1 cellular context compared by ENCODE assay signal in the genomic region with DNA sequence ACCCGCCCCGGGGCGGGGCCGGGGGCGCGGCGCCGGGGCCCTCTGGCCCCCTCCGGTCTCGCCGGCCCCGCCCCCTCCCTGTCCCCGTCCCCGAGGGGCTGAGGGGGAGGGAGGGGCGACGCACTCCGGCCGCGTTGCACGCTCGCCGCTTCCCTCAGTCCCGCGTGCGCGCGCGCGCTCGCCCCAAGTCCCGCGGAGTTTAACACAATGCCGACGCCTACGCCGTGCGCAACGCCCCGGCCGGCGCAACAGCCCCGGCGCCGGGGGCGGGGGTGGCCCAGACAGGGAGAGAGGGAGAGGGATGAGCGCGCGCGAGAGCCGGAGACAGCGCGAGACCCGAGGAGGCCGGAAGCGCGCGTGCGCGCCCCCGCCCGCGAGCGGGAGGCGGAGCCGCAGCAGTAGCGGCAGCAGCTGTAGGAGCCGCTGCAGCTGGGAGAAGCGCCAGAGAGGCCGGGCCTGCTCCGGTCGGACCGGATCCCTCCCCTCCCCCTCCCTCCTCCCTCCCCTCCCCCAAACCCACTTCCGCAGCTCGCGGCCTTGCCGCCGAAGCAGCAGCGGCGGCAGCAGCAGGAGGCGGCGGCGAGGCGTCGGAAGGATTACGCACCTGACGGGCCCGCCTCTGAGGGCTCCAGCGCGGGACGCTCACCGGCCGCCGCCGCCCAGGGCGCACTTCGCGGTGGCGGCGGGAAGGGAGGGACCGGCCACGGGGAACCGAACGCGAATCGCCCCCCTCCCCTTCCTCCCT.
TF ChIP-seq lines count a peak whose summit lies in the region.

No MANE protein-coding gene starts in this region.

TF ChIP-seq in K562, 482 proteins besides CTCF, POLR2A, EP300 and RAD21 (continued from another document and continues in another):
- TF ChIP-seq, protein P1, sequence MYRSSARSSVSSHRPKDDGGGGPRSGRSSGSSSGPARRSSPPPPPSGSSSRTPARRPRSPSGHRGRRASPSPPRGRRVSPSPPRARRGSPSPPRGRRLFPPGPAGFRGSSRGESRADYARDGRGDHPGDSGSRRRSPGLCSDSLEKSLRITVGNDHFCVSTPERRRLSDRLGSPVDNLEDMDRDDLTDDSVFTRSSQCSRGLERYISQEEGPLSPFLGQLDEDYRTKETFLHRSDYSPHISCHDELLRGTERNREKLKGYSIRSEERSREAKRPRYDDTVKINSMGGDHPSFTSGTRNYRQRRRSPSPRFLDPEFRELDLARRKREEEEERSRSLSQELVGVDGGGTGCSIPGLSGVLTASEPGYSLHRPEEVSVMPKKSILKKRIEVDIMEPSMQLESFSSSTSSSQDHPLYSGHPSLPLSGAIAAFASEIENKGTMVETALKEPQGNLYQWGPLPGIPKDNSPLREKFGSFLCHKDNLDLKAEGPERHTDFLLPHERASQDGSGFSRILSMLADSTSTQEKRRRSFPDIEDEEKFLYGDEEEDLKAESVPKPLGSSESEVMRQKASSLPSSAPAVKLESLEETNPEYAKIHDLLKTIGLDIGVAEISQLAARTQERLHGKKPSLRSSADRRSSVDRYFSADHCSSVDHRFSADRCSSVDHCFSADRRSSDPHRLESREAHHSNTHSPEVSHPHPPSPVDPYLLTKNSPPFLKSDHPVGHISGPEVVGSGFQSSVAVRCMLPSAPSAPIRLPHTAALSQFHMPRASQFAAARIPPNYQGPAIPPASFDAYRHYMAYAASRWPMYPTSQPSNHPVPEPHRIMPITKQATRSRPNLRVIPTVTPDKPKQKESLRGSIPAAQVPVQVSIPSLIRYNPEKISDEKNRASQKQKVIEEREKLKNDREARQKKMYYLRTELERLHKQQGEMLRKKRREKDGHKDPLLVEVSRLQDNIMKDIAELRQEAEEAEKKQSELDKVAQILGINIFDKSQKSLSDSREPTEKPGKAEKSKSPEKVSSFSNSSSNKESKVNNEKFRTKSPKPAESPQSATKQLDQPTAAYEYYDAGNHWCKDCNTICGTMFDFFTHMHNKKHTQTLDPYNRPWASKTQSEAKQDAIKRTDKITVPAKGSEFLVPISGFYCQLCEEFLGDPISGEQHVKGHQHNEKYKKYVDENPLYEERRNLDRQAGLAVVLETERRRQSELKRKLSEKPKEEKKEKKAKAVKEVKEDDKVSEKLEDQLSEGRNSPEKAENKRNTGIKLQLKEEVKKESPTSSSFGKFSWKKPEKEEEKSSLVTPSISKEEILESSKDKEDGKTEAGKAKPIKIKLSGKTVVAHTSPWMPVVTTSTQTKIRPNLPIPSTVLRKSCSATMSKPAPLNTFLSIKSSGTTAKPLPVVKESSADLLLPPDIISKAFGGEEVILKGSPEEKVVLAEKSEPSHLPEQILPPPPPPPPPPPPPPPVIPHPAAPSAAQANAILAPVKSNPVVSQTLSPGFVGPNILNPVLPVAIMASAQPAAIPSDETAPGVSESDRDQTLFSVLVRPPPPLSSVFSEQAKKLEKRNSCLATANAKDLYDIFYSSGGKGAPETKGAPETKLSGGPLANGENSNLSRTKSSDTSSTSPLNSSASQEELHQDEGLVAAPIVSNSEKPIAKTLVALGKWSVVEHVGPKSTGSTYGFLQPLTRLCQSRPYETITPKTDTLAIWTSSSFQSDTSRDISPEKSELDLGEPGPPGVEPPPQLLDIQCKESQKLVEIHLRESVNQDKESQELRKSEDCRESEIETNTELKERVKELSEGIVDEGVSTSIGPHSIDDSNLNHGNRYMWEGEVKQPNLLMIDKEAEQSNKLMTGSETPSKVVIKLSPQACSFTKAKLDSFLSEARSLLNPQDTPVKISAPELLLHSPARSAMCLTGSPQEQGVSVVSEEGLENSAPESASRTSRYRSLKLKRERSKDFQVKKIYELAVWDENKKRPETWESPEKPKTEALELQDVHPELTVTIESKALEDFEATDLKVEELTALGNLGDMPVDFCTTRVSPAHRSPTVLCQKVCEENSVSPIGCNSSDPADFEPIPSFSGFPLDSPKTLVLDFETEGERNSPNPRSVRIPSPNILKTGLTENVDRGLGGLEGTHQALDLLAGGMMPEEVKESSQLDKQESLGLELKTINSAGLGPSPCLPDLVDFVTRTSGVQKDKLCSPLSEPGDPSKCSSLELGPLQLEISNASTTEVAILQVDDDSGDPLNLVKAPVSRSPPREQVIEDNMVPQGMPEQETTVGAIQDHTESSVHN (IDR thresholded peaks at IDR 0.05; ENCODE audit: borderline replicate concordance in 1 of 2, low read depth in 1 of 2) = no peak
- TF ChIP-seq MCM3 (IDR thresholded peaks at IDR 0.05) = no peak
- TF ChIP-seq RBM22 (IDR thresholded peaks at IDR 0.05; ENCODE audit: low read depth, low read length, poor library complexity, severe bottlenecking) = peak; percentile 8
- TF ChIP-seq, protein P2, sequence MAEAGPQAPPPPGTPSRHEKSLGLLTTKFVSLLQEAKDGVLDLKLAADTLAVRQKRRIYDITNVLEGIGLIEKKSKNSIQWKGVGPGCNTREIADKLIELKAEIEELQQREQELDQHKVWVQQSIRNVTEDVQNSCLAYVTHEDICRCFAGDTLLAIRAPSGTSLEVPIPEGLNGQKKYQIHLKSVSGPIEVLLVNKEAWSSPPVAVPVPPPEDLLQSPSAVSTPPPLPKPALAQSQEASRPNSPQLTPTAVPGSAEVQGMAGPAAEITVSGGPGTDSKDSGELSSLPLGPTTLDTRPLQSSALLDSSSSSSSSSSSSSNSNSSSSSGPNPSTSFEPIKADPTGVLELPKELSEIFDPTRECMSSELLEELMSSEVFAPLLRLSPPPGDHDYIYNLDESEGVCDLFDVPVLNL (CRISPR knock-in tag; IDR thresholded peaks at IDR 0.05; ENCODE audit: low read depth) = peak; percentile 49; the same call in 1 of the 2 replicates
- TF ChIP-seq SMARCA4 (IDR thresholded peaks at IDR 0.05) = no peak
- TF ChIP-seq ZNF785 (CRISPR knock-in tag; IDR thresholded peaks at IDR 0.05) = no peak
- TF ChIP-seq ZNF133 (CRISPR knock-in tag; IDR thresholded peaks at IDR 0.05) = no peak
- peak; percentile 83; the same call in 1 of the 2 replicates for TF ChIP-seq ELF2 (CRISPR knock-in tag; IDR thresholded peaks at IDR 0.05)
- peak; percentile 34; the same call in 1 of the 2 replicates for TF ChIP-seq L3MBTL2 (IDR thresholded peaks at IDR 0.05)
- TF ChIP-seq KLF6 (CRISPR knock-in tag; IDR thresholded peaks at IDR 0.05; ENCODE audit: borderline replicate concordance) = no peak
- TF ChIP-seq HNRNPLL (IDR thresholded peaks at IDR 0.05; ENCODE audit: low read depth, low read length, poor library complexity, severe bottlenecking) = peak; percentile 87
- TF ChIP-seq BRD9 (IDR thresholded peaks at IDR 0.05; ENCODE audit: low read depth, partially characterized antibody) = no peak
- 0 out of 2 replicates have a peak, but pooled peaks have one; percentile 5 for TF ChIP-seq OTX1 (CRISPR knock-in tag; IDR thresholded peaks at IDR 0.05)
- no peak for TF ChIP-seq ZNF696 (CRISPR knock-in tag; conservative IDR thresholded peaks at IDR 0.05)
- peak; percentile 36; the same call in 1 of the 2 replicates for TF ChIP-seq MAFF (IDR thresholded peaks at IDR 0.05; ENCODE audit: low read length)
- TF ChIP-seq ZNF184 (CRISPR knock-in tag; IDR thresholded peaks at IDR 0.05) = no peak
- peak; percentile 100 for TF ChIP-seq CTBP1 (IDR thresholded peaks at IDR 0.05; ENCODE audit: borderline replicate concordance)
- TF ChIP-seq ZNF316 (IDR thresholded peaks at IDR 0.05) = no peak
- TF ChIP-seq SMARCB1 (IDR thresholded peaks at IDR 0.05; ENCODE audit: insufficient read length, low read depth) = no peak
- no peak for TF ChIP-seq ZNF41 (CRISPR knock-in tag; conservative IDR thresholded peaks at IDR 0.05)
- no peak; the same call in 1 of the 2 replicates for TF ChIP-seq FOSL1 (tag; conservative IDR thresholded peaks at IDR 0.05)
- no peak for TF ChIP-seq U2AF2 (optimal IDR thresholded peaks at IDR 0.05; ENCODE audit: low read depth, low read length)
- no peak for TF ChIP-seq ZNF699 (CRISPR knock-in tag; IDR thresholded peaks at IDR 0.05; ENCODE audit: insufficient replicate concordance)
- peak in 1 of 2 experiments; percentile 14; a peak in 1 of 4 replicates for TF ChIP-seq SRF (CRISPR knock-in tag; IDR thresholded peaks at IDR 0.05)
- no peak for TF ChIP-seq ZFP1 (CRISPR knock-in tag; IDR thresholded peaks at IDR 0.05)
- no peak for TF ChIP-seq ZNF146 (CRISPR knock-in tag; IDR thresholded peaks at IDR 0.05; ENCODE audit: unreplicated experiment)
- no peak for TF ChIP-seq CBFA2T2 (conservative IDR thresholded peaks at IDR 0.05)
- TF ChIP-seq SAFB2 (IDR thresholded peaks at IDR 0.05; ENCODE audit: borderline replicate concordance, low read depth, low read length, severe bottlenecking) = no peak
- TF ChIP-seq BRF1 (IDR thresholded peaks at IDR 0.05; ENCODE audit: borderline replicate concordance, extremely low read depth, insufficient read length) = no peak
- TF ChIP-seq, protein P3, sequence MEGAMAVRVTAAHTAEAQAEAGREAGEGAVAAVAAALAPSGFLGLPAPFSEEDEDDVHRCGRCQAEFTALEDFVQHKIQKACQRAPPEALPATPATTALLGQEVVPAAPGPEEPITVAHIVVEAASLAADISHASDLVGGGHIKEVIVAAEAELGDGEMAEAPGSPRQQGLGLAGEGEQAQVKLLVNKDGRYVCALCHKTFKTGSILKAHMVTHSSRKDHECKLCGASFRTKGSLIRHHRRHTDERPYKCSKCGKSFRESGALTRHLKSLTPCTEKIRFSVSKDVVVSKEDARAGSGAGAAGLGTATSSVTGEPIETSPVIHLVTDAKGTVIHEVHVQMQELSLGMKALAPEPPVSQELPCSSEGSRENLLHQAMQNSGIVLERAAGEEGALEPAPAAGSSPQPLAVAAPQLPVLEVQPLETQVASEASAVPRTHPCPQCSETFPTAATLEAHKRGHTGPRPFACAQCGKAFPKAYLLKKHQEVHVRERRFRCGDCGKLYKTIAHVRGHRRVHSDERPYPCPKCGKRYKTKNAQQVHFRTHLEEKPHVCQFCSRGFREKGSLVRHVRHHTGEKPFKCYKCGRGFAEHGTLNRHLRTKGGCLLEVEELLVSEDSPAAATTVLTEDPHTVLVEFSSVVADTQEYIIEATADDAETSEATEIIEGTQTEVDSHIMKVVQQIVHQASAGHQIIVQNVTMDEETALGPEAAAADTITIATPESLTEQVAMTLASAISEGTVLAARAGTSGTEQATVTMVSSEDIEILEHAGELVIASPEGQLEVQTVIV (CRISPR knock-in tag; IDR thresholded peaks at IDR 0.05; ENCODE audit: borderline replicate concordance) = no peak
- TF ChIP-seq FOXA3 (CRISPR knock-in tag; conservative IDR thresholded peaks at IDR 0.05 in 1 of 2, IDR thresholded peaks at IDR 0.05 in 1 of 2) = no peak
- TF ChIP-seq GABPB2 (CRISPR knock-in tag; conservative IDR thresholded peaks at IDR 0.05) = no peak
- TF ChIP-seq EP400 (IDR thresholded peaks at IDR 0.05) = peak; percentile 34; the same call in 1 of the 2 replicates
- TF ChIP-seq, protein P4, sequence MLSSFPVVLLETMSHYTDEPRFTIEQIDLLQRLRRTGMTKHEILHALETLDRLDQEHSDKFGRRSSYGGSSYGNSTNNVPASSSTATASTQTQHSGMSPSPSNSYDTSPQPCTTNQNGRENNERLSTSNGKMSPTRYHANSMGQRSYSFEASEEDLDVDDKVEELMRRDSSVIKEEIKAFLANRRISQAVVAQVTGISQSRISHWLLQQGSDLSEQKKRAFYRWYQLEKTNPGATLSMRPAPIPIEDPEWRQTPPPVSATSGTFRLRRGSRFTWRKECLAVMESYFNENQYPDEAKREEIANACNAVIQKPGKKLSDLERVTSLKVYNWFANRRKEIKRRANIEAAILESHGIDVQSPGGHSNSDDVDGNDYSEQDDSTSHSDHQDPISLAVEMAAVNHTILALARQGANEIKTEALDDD (IDR thresholded peaks at IDR 0.05) = no peak
- no peak for TF ChIP-seq MAFK (IDR thresholded peaks at IDR 0.05; ENCODE audit: low read length)
- TF ChIP-seq ELF4 (CRISPR knock-in tag; IDR thresholded peaks at IDR 0.05) = no peak
- peak; percentile 66 for TF ChIP-seq GTF2E2 (tag; IDR thresholded peaks at IDR 0.05)
- TF ChIP-seq, protein P5, sequence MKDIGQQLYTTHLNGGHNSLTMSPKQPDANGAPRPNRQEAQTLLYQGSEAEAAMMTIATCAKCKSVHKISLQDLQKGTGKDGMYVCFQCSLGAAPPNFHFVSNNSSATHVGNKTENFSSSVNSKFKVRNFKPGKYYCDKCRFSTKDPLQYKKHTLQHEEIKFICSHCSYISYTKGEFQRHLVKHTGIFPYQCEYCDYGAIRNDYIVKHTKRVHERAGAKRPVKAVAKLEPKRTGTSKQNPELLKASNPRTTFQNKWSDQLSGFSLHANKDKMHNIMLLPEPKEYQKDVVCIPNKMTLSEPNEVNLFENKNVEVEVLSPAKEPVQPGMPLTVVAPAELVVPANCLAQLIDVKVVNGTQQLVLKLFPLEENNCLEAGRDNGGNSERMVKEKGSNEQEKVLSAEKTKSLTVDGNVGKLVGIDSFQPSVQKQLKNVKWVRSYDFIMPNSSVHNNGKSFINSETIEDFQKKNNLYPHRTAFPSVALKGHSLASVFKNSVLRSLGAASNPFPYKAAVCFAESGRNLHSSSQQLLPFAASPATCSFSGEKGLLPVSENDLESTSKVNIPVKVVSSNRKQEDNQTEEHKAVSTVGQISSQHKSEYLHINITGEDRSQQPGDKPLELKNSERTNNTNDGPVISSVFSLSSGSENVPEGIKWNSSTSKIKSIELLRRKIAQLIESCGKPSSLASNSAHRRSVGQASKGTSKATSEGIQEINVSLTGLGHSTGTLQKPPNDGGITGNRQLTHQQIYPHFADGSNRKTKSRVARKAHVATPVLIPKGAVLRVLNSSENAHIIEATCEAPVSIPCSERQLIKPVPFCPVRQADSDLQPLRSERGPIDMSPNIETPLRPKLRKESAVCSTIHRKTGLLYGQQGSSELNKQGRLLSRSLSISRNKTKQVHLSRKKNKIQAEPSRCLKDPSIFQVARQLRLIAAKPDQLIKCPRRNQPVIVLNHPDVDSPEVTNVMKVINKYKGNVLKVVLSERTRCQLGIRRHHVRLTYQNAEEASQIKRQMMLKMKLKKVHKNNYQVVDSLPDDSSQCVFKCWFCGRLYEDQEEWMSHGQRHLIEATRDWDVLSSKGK (CRISPR knock-in tag; IDR thresholded peaks at IDR 0.05) = no peak
- TF ChIP-seq, protein P6, sequence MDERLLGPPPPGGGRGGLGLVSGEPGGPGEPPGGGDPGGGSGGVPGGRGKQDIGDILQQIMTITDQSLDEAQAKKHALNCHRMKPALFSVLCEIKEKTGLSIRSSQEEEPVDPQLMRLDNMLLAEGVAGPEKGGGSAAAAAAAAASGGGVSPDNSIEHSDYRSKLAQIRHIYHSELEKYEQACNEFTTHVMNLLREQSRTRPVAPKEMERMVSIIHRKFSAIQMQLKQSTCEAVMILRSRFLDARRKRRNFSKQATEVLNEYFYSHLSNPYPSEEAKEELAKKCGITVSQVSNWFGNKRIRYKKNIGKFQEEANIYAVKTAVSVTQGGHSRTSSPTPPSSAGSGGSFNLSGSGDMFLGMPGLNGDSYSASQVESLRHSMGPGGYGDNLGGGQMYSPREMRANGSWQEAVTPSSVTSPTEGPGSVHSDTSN (CRISPR knock-in tag; IDR thresholded peaks at IDR 0.05; ENCODE audit: low read depth) = no peak
- TF ChIP-seq, protein P6 (tag; conservative IDR thresholded peaks at IDR 0.05; ENCODE audit: low read depth) = no peak
- TF ChIP-seq RAD51 (IDR thresholded peaks at IDR 0.05; ENCODE audit: borderline replicate concordance, low read depth) = no peak
